ENCODE assay signal across 9 cellular contexts in genomic region chr13:111046590-111047141, GRCh38.
DNase-seq lines count a peak whose midpoint lies in the region; ATAC-seq and TF ChIP-seq lines count a peak whose summit lies in the region.
"Had no signal": no experiment of that assay in that cellular context is flagged by ENCODE, and none has a peak within 500 bp of the region (broad histone marks: within the 10 kb centered on the region; RNA-seq: fewer than 3 reads in every experiment).

No MANE protein-coding gene starts in this region.

- peak overlapping the region in 1 of 2 donors; percentile 19 for H3K27ac ChIP-seq in uterus

- H3K9me3 ChIP-seq in uterus: no peaks in the 10 kb centered on the region

- no peak for DNase-seq in activated T-helper 1 cell treated with anti-CD3 and anti-CD28 coated beads, Interleukin-12 subunit alpha, Interleukin-12 subunit beta, Interleukin-2, Interleukin-4 antibody, amounts not matched to agents 30 ng/mL and 10 ng/mL and 1 ng/mL, durations not matched to agents 14 hours and 24 hours and 36 hours (ENCODE audit: low spot score)
- DNase-seq in osteocyte (ENCODE audit: extremely low spot score, unreplicated experiment): no peak
- no peak for DNase-seq in COR-L47 (lab: John Stamatoyannopoulos, UW)
- DNase-seq in kidney tubule cell (ENCODE audit: low spot score): no peak
- no peak for DNase-seq in uterus

- H3K4me3 ChIP-seq in uterus: no peak overlapping the region

- H3K27me3 Mint-ChIP-seq in activated T-helper 1 cell treated with anti-CD3 and anti-CD28 coated beads, Interleukin-12 subunit alpha, Interleukin-12 subunit beta, Interleukin-2, Interleukin-4 antibody, amounts not matched to agents 30 ng/mL and 10 ng/mL and 1 ng/mL, durations not matched to agents 14 hours and 24 hours and 36 hours (ENCODE audit: insufficient read depth): peaks cover 8% of the 10 kb centered on the region
- H3K27me3 Mint-ChIP-seq in osteocyte (ENCODE audit: unreplicated experiment): peaks cover 7% of the 10 kb centered on the region

- H3K9me3 Mint-ChIP-seq in activated T-helper 1 cell treated with anti-CD3 and anti-CD28 coated beads, Interleukin-12 subunit alpha, Interleukin-12 subunit beta, Interleukin-2, Interleukin-4 antibody, amounts not matched to agents 30 ng/mL and 10 ng/mL and 1 ng/mL, durations not matched to agents 14 hours and 24 hours and 36 hours: no peaks in the 10 kb centered on the region
- H3K9me3 Mint-ChIP-seq in osteocyte (ENCODE audit: unreplicated experiment): no peaks in the 10 kb centered on the region
- H3K9me3 Mint-ChIP-seq: stimulated activated naive CD8-positive, alpha-beta T cell treated with anti-CD3 and anti-CD28 coated beads, Interleukin-15, Interleukin-2, amounts not matched to agents 100 ng/mL and 50 ng/mL, for 24 hours had no signal

- intact Hi-C loops in activated T-helper 1 cell treated with anti-CD3 and anti-CD28 coated beads, Interleukin-12 subunit alpha, Interleukin-12 subunit beta, Interleukin-2, Interleukin-4 antibody, amounts not matched to agents 30 ng/mL and 10 ng/mL and 1 ng/mL, durations not matched to agents 14 hours and 24 hours and 36 hours (cut with micrococcal nuclease): loop anchor here (1.0 to 2.0 kb wide), 2 partner anchors 81 to 334 kb away; partner anchors contain the start of gene ING1
- intact Hi-C loops in uterus (cut with DNase I; ENCODE audit: low total_unique reads): no loop called here

- no peaks in the 10 kb centered on the region for H3K4me1 ChIP-seq in uterus

- ATAC-seq in GM18858 (IDR thresholded peaks at IDR 0.05; ENCODE audit: unreplicated experiment) (peak; percentile 57), HG02973 (IDR thresholded peaks at IDR 0.05; ENCODE audit: unreplicated experiment) (peak; percentile 50), GM18907 (IDR thresholded peaks at IDR 0.05; ENCODE audit: unreplicated experiment) (no peak)

- H3K36me3 Mint-ChIP-seq in activated T-helper 1 cell treated with anti-CD3 and anti-CD28 coated beads, Interleukin-12 subunit alpha, Interleukin-12 subunit beta, Interleukin-2, Interleukin-4 antibody, amounts not matched to agents 30 ng/mL and 10 ng/mL and 1 ng/mL, durations not matched to agents 14 hours and 24 hours and 36 hours (ENCODE audit: low read depth): no peaks in the 10 kb centered on the region
- no peaks in the 10 kb centered on the region for H3K36me3 Mint-ChIP-seq in osteocyte (ENCODE audit: unreplicated experiment)

- no peak for TF ChIP-seq POLR2A in uterus (IDR thresholded peaks at IDR 0.05)

- H3K27me3 ChIP-seq in uterus: no peaks in the 10 kb centered on the region

- H3K4me3 Mint-ChIP-seq in activated T-helper 1 cell treated with anti-CD3 and anti-CD28 coated beads, Interleukin-12 subunit alpha, Interleukin-12 subunit beta, Interleukin-2, Interleukin-4 antibody, amounts not matched to agents 30 ng/mL and 10 ng/mL and 1 ng/mL, durations not matched to agents 14 hours and 24 hours and 36 hours: no peak overlapping the region
- H3K4me3 Mint-ChIP-seq in osteocyte (ENCODE audit: unreplicated experiment): no peak overlapping the region
- H3K4me3 Mint-ChIP-seq: stimulated activated naive CD8-positive, alpha-beta T cell treated with anti-CD3 and anti-CD28 coated beads, Interleukin-15, Interleukin-2, amounts not matched to agents 100 ng/mL and 50 ng/mL, for 24 hours had no signal

- TF ChIP-seq CTCF in osteocyte (IDR thresholded peaks at IDR 0.05) (peak; percentile 37), uterus (IDR thresholded peaks at IDR 0.05) (no peak)

- peak overlapping the region; percentile 56 for H3K27ac Mint-ChIP-seq in activated T-helper 1 cell treated with anti-CD3 and anti-CD28 coated beads, Interleukin-12 subunit alpha, Interleukin-12 subunit beta, Interleukin-2, Interleukin-4 antibody, amounts not matched to agents 30 ng/mL and 10 ng/mL and 1 ng/mL, durations not matched to agents 14 hours and 24 hours and 36 hours
- H3K27ac Mint-ChIP-seq in osteocyte (ENCODE audit: unreplicated experiment): no peak overlapping the region
- H3K27ac Mint-ChIP-seq: stimulated activated naive CD8-positive, alpha-beta T cell treated with anti-CD3 and anti-CD28 coated beads, Interleukin-15, Interleukin-2, amounts not matched to agents 100 ng/mL and 50 ng/mL, for 24 hours had no signal

- no peaks in the 10 kb centered on the region for H3K36me3 ChIP-seq in uterus

- H3K4me1 Mint-ChIP-seq in activated T-helper 1 cell treated with anti-CD3 and anti-CD28 coated beads, Interleukin-12 subunit alpha, Interleukin-12 subunit beta, Interleukin-2, Interleukin-4 antibody, amounts not matched to agents 30 ng/mL and 10 ng/mL and 1 ng/mL, durations not matched to agents 14 hours and 24 hours and 36 hours (ENCODE audit: low read depth): peaks cover 11% of the 10 kb centered on the region
- peaks cover 14% of the 10 kb centered on the region for H3K4me1 Mint-ChIP-seq in osteocyte (ENCODE audit: unreplicated experiment)
